1 cellular context compared by ENCODE assay signal in genomic region chr1:175203570-175203969, GRCh38.
TF ChIP-seq lines count a peak whose summit lies in the region.

No MANE protein-coding gene starts in this region.

TF ChIP-seq in GM12878, 131 proteins besides CTCF, POLR2A, EP300 and RAD21 (continued from another document):
- TF ChIP-seq ZNF592 (IDR thresholded peaks at IDR 0.05) (no peak), TCF3 (IDR thresholded peaks at IDR 0.05; ENCODE audit: borderline replicate concordance, insufficient read depth, low read depth, low read length) (no peak), CHD4 (IDR thresholded peaks at IDR 0.05) (no peak), POLR2AphosphoS2 (IDR thresholded peaks at IDR 0.05; ENCODE audit: low read depth, low read length) (no peak), CREB1 (IDR thresholded peaks at IDR 0.05; ENCODE audit: low read depth) (no peak), BACH1 (IDR thresholded peaks at IDR 0.05; ENCODE audit: borderline replicate concordance) (no peak), BHLHE40 (IDR thresholded peaks at IDR 0.05; ENCODE audit: borderline replicate concordance in 1 of 2, low read depth in 2 of 2, low read length in 1 of 2) (no peak), STAT3 (IDR thresholded peaks at IDR 0.05; ENCODE audit: low read depth, low read length) (no peak), CREM (IDR thresholded peaks at IDR 0.05; ENCODE audit: low read depth) (no peak), GATAD2B (conservative IDR thresholded peaks at IDR 0.05; ENCODE audit: low read depth) (no peak), EZH2 (IDR thresholded peaks at IDR 0.05; ENCODE audit: borderline replicate concordance, control insufficient read depth, low read depth, low read length) (no peak), JUND (IDR thresholded peaks at IDR 0.05; ENCODE audit: low read depth, low read length) (no peak), ZNF274 (IDR thresholded peaks at IDR 0.05; ENCODE audit: insufficient read depth, insufficient read length) (no peak), MYC (IDR thresholded peaks at IDR 0.05; ENCODE audit: insufficient read depth, insufficient read length, insufficient replicate concordance, low read length, severe bottlenecking) (no peak), NFXL1 (IDR thresholded peaks at IDR 0.05; ENCODE audit: borderline replicate concordance) (no peak), PAX8 (IDR thresholded peaks at IDR 0.05) (no peak), ZNF24 (IDR thresholded peaks at IDR 0.05) (no peak)
